Comparison of ENCODE assay signal across 12 cellular contexts in genomic region chr20:38723069-38723981, GRCh38. TPM values are rescaled to one million over a fixed set of nuclear protein-coding genes. Genes with fewer than 3 reads are reported as not detected.
DNase-seq lines count a peak whose midpoint lies in the region; ATAC-seq and TF ChIP-seq lines count a peak whose summit lies in the region.
"Had no signal": no experiment of that assay in that cellular context is flagged by ENCODE, and none has a peak within 500 bp of the region (broad histone marks: within the 10 kb centered on the region; RNA-seq: fewer than 3 reads in every experiment).

No MANE protein-coding gene starts in this region.

- TF ChIP-seq CTCF in chondrocyte (IDR thresholded peaks at IDR 0.05) (no peak), osteoblast (IDR thresholded peaks at IDR 0.05; ENCODE audit: extremely low read depth, low read depth, low read length) (no peak), tibial nerve (IDR thresholded peaks at IDR 0.05) (no peak)

- TF ChIP-seq POLR2A in tibial nerve (IDR thresholded peaks at IDR 0.05), result no peak

- no peak overlapping the region for H3K4me3 Mint-ChIP-seq in chondrocyte (ENCODE audit: unreplicated experiment)

- peaks cover 11% of the 10 kb centered on the region for H3K36me3 Mint-ChIP-seq in chondrocyte (ENCODE audit: low read depth)

- peaks cover 15% of the 10 kb centered on the region for H3K4me1 Mint-ChIP-seq in chondrocyte (ENCODE audit: low read depth)

- ATAC-seq in HG03442 (IDR thresholded peaks at IDR 0.05; ENCODE audit: unreplicated experiment), result no peak
- ATAC-seq: sciatic nerve had no signal

- no peaks in the 10 kb centered on the region for H3K79me2 ChIP-seq in osteoblast (ENCODE audit: insufficient read depth, low read length)

- WGBS in tibial nerve, 2 donors, result 1 to 3% methylated on average over 29 to 32 of the region's 65 CpGs

- H3K27me3 Mint-ChIP-seq in chondrocyte (ENCODE audit: low read depth), result peaks cover 86% of the 10 kb centered on the region

- H3K9me3 Mint-ChIP-seq in chondrocyte (ENCODE audit: low read depth), result no peaks in the 10 kb centered on the region
- H3K9me3 Mint-ChIP-seq: activated naive CD4-positive, alpha-beta T cell treated with anti-CD3 and anti-CD28 coated beads, Interleukin-2, amount 50 U/mL, for 72 hours had no signal

- H3K27ac Mint-ChIP-seq in chondrocyte (ENCODE audit: unreplicated experiment), result no peak overlapping the region

- no peak overlapping the region for H3K4me2 ChIP-seq in osteoblast (ENCODE audit: insufficient read depth, low read length)

- H4K20me1 ChIP-seq in osteoblast (ENCODE audit: insufficient read depth, low read length), result peaks cover 3% of the 10 kb centered on the region

- H3K9me3 ChIP-seq in osteoblast (ENCODE audit: low read depth, low read length), result no peaks in the 10 kb centered on the region
- H3K9me3 ChIP-seq in tibial nerve, result no peaks in the 10 kb centered on the region
- H3K9me3 ChIP-seq: thoracic aorta had no signal

- H3K27ac ChIP-seq in osteoblast (ENCODE audit: low read depth, low read length) (no peak overlapping the region), tibial nerve (no peak overlapping the region)
- H3K27ac ChIP-seq: thoracic aorta had no signal

- DNase-seq in SIG-M5 treated with dmso at 0.1 percent for 504 hours (lab: John Stamatoyannopoulos, UW; ENCODE audit: unreplicated experiment) (peak; percentile 46), SIG-M5 (lab: John Stamatoyannopoulos, UW) (no peak), NCI-H1105 treated with DMSO at 0.1 percent for 48 hours (lab: John Stamatoyannopoulos, UW) (peak; percentile 34), chondrocyte (ENCODE audit: low spot score) (peak; percentile 54), osteoblast (ENCODE audit: insufficient read length, low spot score, missing footprints) (peak; percentile 85), HK-2 (ENCODE audit: unreplicated experiment) (no peak), tibial nerve (ENCODE audit: low spot score in 2 of 2) (no peak)
- DNase-seq: OCI-M1 had no signal

- no peak overlapping the region for H3K4me3 ChIP-seq in osteoblast (ENCODE audit: insufficient read depth, low read length)
- H3K4me3 ChIP-seq in tibial nerve, result no peak overlapping the region
- H3K4me3 ChIP-seq: thoracic aorta had no signal

- TF ChIP-seq EP300 in tibial nerve (IDR thresholded peaks at IDR 0.05), result no peak

- H3K4me1 ChIP-seq in osteoblast (ENCODE audit: insufficient read depth, low read length) (no peaks in the 10 kb centered on the region), tibial nerve (peaks cover 0 to 52% (median 2%) of the 10 kb centered on the region in 4 donors)

- H3K27me3 ChIP-seq in osteoblast (ENCODE audit: insufficient read depth, low read length) (peaks cover 93% of the 10 kb centered on the region), tibial nerve (peaks cover 0 to 98% of the 10 kb centered on the region in 2 donors)

- no peak overlapping the region for H2AFZ ChIP-seq in osteoblast (ENCODE audit: low read length)

- no peaks in the 10 kb centered on the region for H3K36me3 ChIP-seq in osteoblast (ENCODE audit: insufficient read depth, low read length)
- H3K36me3 ChIP-seq in tibial nerve, result no peaks in the 10 kb centered on the region
- H3K36me3 ChIP-seq: thoracic aorta had no signal

RNA-seq across cellular contexts. Expression of gene SLC32A1, which starts 1.0 kb away (rescaled TPM):
- total RNA-seq in chondrocyte (not detected in 3 replicates), osteoblast (not detected in 2 replicates), tibial nerve (not detected)
- total RNA-seq: activated naive CD4-positive, alpha-beta T cell treated with anti-CD3 and anti-CD28 coated beads, Interleukin-2, amount 50 U/mL, for 72 hours; sciatic nerve; thoracic aorta had no signal

RNA-seq across cellular contexts. Expression of gene ACTR5, which starts 24.9 kb away (rescaled TPM):
- total RNA-seq in chondrocyte (4.1 to 5.2 TPM (median 4.9 TPM) in 3 replicates), osteoblast (5.8 and 6.2 TPM in 2 replicates), tibial nerve (10 to 100 TPM; 14.7 to 19.0 (median 18.6) TPM)

Comparison
In these comparisons a context has a peak if more than half of its experiments do, and no peak if none do; other contexts are left out.
1. DNase-seq: peak in SIG-M5 treated with dmso at 0.1 percent for 504 hours (single experiment), NCI-H1105 treated with DMSO at 0.1 percent for 48 hours (single experiment), chondrocyte (single experiment) and osteoblast (single experiment); none in SIG-M5 (single experiment), HK-2 (single experiment) and tibial nerve (0 of 2).